In the genomic region with DNA sequence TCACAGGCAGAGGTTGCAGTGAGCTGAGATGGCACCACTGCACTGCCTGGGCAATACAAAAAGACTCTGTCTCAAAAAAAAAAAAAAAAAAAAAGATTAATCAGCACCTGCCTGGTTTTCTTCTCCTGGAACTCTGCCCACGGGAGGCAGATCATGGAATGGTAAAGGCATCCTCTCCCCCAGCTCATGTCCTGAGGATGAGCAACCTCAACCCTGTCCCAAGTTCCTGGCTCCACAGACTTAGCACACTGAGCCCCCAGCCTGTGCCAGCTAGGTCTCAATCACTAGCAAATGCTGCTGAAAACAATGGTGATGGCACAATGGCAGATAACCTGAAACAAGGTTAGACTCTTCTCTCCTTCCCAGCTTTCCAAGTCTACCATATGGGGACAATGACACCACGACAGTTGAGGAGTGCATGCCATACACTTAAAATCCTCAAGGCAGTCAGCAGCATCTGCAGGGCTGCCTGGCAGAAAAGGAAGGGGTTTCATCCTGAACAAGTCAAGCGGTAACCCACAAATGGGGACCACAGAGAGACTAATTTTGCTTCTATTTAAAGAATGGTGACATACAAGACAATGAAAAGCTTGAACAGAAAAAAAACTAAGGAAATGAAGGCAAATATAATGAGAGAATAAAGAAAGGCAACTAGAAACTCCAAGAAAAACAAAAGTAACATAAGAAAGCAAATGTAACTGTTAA, we compare ENCODE assay signal across 11 cellular contexts. TPM values are rescaled to one million over a fixed set of nuclear protein-coding genes. Genes with fewer than 3 reads are reported as not detected.
DNase-seq lines count a peak whose midpoint lies in the region; ATAC-seq and TF ChIP-seq lines count a peak whose summit lies in the region.
"Had no signal": no experiment of that assay in that cellular context is flagged by ENCODE, and none has a peak within 500 bp of the region (broad histone marks: within the 10 kb centered on the region; RNA-seq: fewer than 3 reads in every experiment).

No MANE protein-coding gene starts in this region.

- ATAC-seq in GM21786 (IDR thresholded peaks at IDR 0.05; ENCODE audit: unreplicated experiment) (peak; percentile 32), naive B cell (ENCODE audit: low read depth in 2 of 2) (peak in 1 of 2 donors; percentile 8), GM21717 (IDR thresholded peaks at IDR 0.05; ENCODE audit: unreplicated experiment) (no peak)
- ATAC-seq: psoas muscle had no signal

- H3K27ac ChIP-seq in RWPE1, result 0 out of 2 replicates have a peak overlapping the region, but pooled peaks have one; percentile 7
- H3K27ac ChIP-seq: cardiac muscle cell, psoas muscle, upper lobe of left lung had no signal

- no peaks in the 10 kb centered on the region for H3K9me3 Mint-ChIP-seq in naive B cell

- H3K4me1 Mint-ChIP-seq in naive B cell, result peaks cover 19 to 45% (median 40%) of the 10 kb centered on the region in 3 donors

- CTCF ChIA-PET in RWPE1 (lab: Yijun Ruan, JAX), result interaction anchor here (0.8 kb wide), 1 partner anchor 247 kb away, joined by 5 read pairs; no protein-coding TSS in a partner anchor

- peak overlapping the region; percentile 27 to 61 (median 48) for H3K4me3 Mint-ChIP-seq in naive B cell

- H3K27ac Mint-ChIP-seq in naive B cell, result peak overlapping the region in 3 of 6 donors; percentile 41 to 93 (median 71)

- DNase-seq in GF-D8 (lab: John Stamatoyannopoulos, UW) (peak; percentile 46), RWPE1 (ENCODE audit: low spot score) (no peak), naive B cell (peak; percentile 42), OCI-M1 (lab: John Stamatoyannopoulos, UW) (no peak)
- no peak for DNase-seq in stimulated activated CD4-positive, alpha-beta T cell treated with anti-CD3 and anti-CD28 coated beads, Interleukin-12 subunit alpha, Interleukin-12 subunit beta, amount 100 ng/mL, for 4 hours
- DNase-seq: NCI-H187, upper lobe of left lung had no signal

- H3K27me3 Mint-ChIP-seq in naive B cell, result no peaks in the 10 kb centered on the region

- no peak for TF ChIP-seq CTCF in RWPE1 (conservative IDR thresholded peaks at IDR 0.05; ENCODE audit: low read depth)

- POLR2A ChIA-PET in RWPE1 (lab: Yijun Ruan, JAX; ENCODE audit: low non-redundant PET), result no interaction called here

- H3K36me3 Mint-ChIP-seq in naive B cell, result no peaks in the 10 kb centered on the region

RNA-seq across cellular contexts. Expression of gene CLN6, which starts 4.8 kb away (rescaled TPM):
- polyA plus RNA-seq in naive B cell (ENCODE audit: low read depth in 6 of 6), result 1 to 10 TPM; 2.7 to 5.2 (median 4.0) TPM

RNA-seq across cellular contexts. Expression of gene CALML4, which starts 19.6 kb away (rescaled TPM):
- under 1 TPM in 1 of 6 donors, not detected in 5; 0.61 TPM for polyA plus RNA-seq in naive B cell (ENCODE audit: low read depth in 6 of 6)

RNA-seq across cellular contexts. Expression of gene FEM1B, which starts 52.8 kb away (rescaled TPM):
- 10 to 100 TPM; 11.9 to 25.4 (median 22.6) TPM for polyA plus RNA-seq in naive B cell (ENCODE audit: low read depth in 6 of 6)

Comparison
In these comparisons a context has a peak if more than half of its experiments do, and no peak if none do; other contexts are left out.
1. DNase-seq: peak in GF-D8 (single experiment) and naive B cell (single experiment); none in RWPE1 (single experiment), OCI-M1 (single experiment) and stimulated activated CD4-positive, alpha-beta T cell treated with anti-CD3 and anti-CD28 coated beads, Interleukin-12 subunit alpha, Interleukin-12 subunit beta, amount 100 ng/mL, for 4 hours (single experiment).